In genomic region chr7:66996444-66997191, GRCh38 we compare ENCODE assay signal across 8 cellular contexts. TPM values are rescaled to one million over a fixed set of nuclear protein-coding genes. Genes with fewer than 3 reads are reported as not detected.
A peak's percentile ranks its signal among the peaks of the same experiment; 100 is the strongest.
DNase-seq lines count a peak whose midpoint lies in the region; FAIRE-seq and TF ChIP-seq lines count a peak whose summit lies in the region.
"Not testable (repeated sequence)": the region's sequence is repeated elsewhere in the genome, so short reads cannot be mapped to it uniquely, and the experiment has no call there.

TYW1 (plus strand) TSS chr7:66996833; CDS start chr7:66996979, 146 bp downstream.

- H3K4ac ChIP-seq in neuronal stem cell (ENCODE audit: low read length), result not testable (repeated sequence)

- H3K4me2 ChIP-seq in neuronal stem cell (ENCODE audit: insufficient read depth, low read length, poor library complexity, severe bottlenecking), result peak within 1 kb of the TSS; percentile 48

- CTCF ChIA-PET in activated naive CD4-positive, alpha-beta T cell treated with anti-CD3 and anti-CD28 coated beads for 36 hours (lab: Charles Lee), result interaction anchor here (1.7 kb wide), 1 partner anchor 44 kb away, joined by 7 read pairs; no protein-coding TSS in a partner anchor

- H3K27me3 Mint-ChIP-seq in activated naive CD4-positive, alpha-beta T cell treated with anti-CD3 and anti-CD28 coated beads for 36 hours (ENCODE audit: low read depth), result not testable (repeated sequence)

- peak; percentile 96 for FAIRE-seq in frontal cortex (lab: Jason Lieb, UNC)

- H3K9me3 ChIP-seq in neuronal stem cell (replicated peaks in 1 of 2; ENCODE audit: control insufficient read depth in 2 of 2, insufficient read depth in 1 of 2, low read depth in 1 of 2, low read length in 2 of 2), result not testable (repeated sequence)

- H3K4me3 Mint-ChIP-seq in activated naive CD4-positive, alpha-beta T cell treated with anti-CD3 and anti-CD28 coated beads for 36 hours, result peak within 1 kb of the TSS; percentile 100

- not testable (repeated sequence) for H3K4me1 ChIP-seq in neuronal stem cell (ENCODE audit: control insufficient read depth in 2 of 2, insufficient read depth in 1 of 2, low read depth in 1 of 2, low read length in 2 of 2)

- H3K27me3 ChIP-seq in neuronal stem cell (ENCODE audit: control insufficient read depth in 3 of 3, insufficient read depth in 3 of 3, low read depth in 1 of 3, low read length in 3 of 3), result not testable (repeated sequence)

- H2BK15ac ChIP-seq in neuronal stem cell (ENCODE audit: low read length), result not testable (repeated sequence)

- H4K8ac ChIP-seq in neuronal stem cell (ENCODE audit: low read depth, low read length), result not testable (repeated sequence)

- not testable (repeated sequence) for H2BK5ac ChIP-seq in neuronal stem cell (ENCODE audit: low read length)

- H3K23ac ChIP-seq in neuronal stem cell (ENCODE audit: low read depth, low read length, poor library complexity), result not testable (repeated sequence)

- peaks cover 3 to 31% of the 10 kb centered on the region in 2 donors for H3K36me3 ChIP-seq in neuronal stem cell (replicated peaks in 1 of 2; ENCODE audit: control insufficient read depth in 2 of 2, insufficient read depth in 2 of 2, low read length in 2 of 2)

- peaks cover 15% of the 10 kb centered on the region for H3K36me3 Mint-ChIP-seq in activated naive CD4-positive, alpha-beta T cell treated with anti-CD3 and anti-CD28 coated beads for 36 hours (ENCODE audit: low read depth)

- not testable (repeated sequence) for H3K79me1 ChIP-seq in neuronal stem cell (ENCODE audit: low read depth, low read length)

- DNase-seq in GF-D8 (lab: John Stamatoyannopoulos, UW), result peak; percentile 99
- DNase-seq in HFF-Myc (ENCODE audit: extremely low read depth, low read depth), result peak; percentile 95
- peak; percentile 100 for DNase-seq in NAMALWA (ENCODE audit: low spot score)
- DNase-seq in SK-N-DZ (ENCODE audit: low spot score), result peak; percentile 99
- DNase-seq in activated naive CD4-positive, alpha-beta T cell treated with anti-CD3 and anti-CD28 coated beads for 36 hours, result peak; percentile 100
- DNase-seq in frontal cortex (ENCODE audit: low spot score in 2 of 2), result peak; percentile 58 to 64
- peak; percentile 98 for DNase-seq in neuronal stem cell (ENCODE audit: low spot score)

- peak within 1 kb of the TSS; percentile 46 for H3K27ac ChIP-seq in neuronal stem cell (replicated peaks; ENCODE audit: low read length)

- not testable (repeated sequence) for H3K18ac ChIP-seq in neuronal stem cell (ENCODE audit: low read length)

- not testable (repeated sequence) for H2AK5ac ChIP-seq in neuronal stem cell (ENCODE audit: low read depth, low read length)

- peak within 1 kb of the TSS; percentile 72 for H3K9ac ChIP-seq in neuronal stem cell (ENCODE audit: low read depth, low read length, poor library complexity)

- WGBS in neuronal stem cell (ENCODE audit: extremely low coverage in 2 of 2, insufficient read length in 2 of 2, insufficient replicate concordance in 1 of 2), 2 donors, result no CpG with 5 or more reads among the region's 44 CpGs

- H3K9me3 Mint-ChIP-seq in activated naive CD4-positive, alpha-beta T cell treated with anti-CD3 and anti-CD28 coated beads for 36 hours, result not testable (repeated sequence)

- TF ChIP-seq CTCF in HFF-Myc (IDR thresholded peaks at IDR 0.05; ENCODE audit: low read depth, low read length, missing control alignments); subcutaneous adipose tissue (IDR thresholded peaks at IDR 0.05; ENCODE audit: low read depth): not testable (repeated sequence)

- not testable (repeated sequence) for H3K14ac ChIP-seq in neuronal stem cell (ENCODE audit: low read length)

- peaks cover 33% of the 10 kb centered on the region for H3K4me1 Mint-ChIP-seq in activated naive CD4-positive, alpha-beta T cell treated with anti-CD3 and anti-CD28 coated beads for 36 hours (ENCODE audit: low read depth)

- H3K27ac Mint-ChIP-seq in activated naive CD4-positive, alpha-beta T cell treated with anti-CD3 and anti-CD28 coated beads for 36 hours, result peak within 1 kb of the TSS; percentile 97

- not testable (repeated sequence) for H2BK120ac ChIP-seq in neuronal stem cell (ENCODE audit: low read depth, low read length)

- H2BK12ac ChIP-seq in neuronal stem cell (ENCODE audit: low read length), result not testable (repeated sequence)

- intact Hi-C loops in activated naive CD4-positive, alpha-beta T cell treated with anti-CD3 and anti-CD28 coated beads for 36 hours (cut with micrococcal nuclease), result loop anchor here (1.0 to 10.0 kb wide), 13 partner anchors 75 to 1246 kb away; partner anchors contain the start of genes KCTD7, TMEM248 and TPST1

- not testable (repeated sequence) for H4K91ac ChIP-seq in neuronal stem cell (ENCODE audit: low read depth, low read length, poor library complexity)

- H2AFZ ChIP-seq in neuronal stem cell (ENCODE audit: low read length), result peak within 1 kb of the TSS; percentile 91

- peak within 1 kb of the TSS; percentile 82 for H3K4me3 ChIP-seq in HFF-Myc (replicated peaks; ENCODE audit: low read depth, low read length)
- H3K4me3 ChIP-seq in neuronal stem cell (ENCODE audit: low read length in 2 of 2), result peak within 1 kb of the TSS; percentile 82 to 93

RNA-seq across cellular contexts. Expression of gene TYW1, which starts in this region (rescaled TPM):
- polyA plus RNA-seq in SK-N-DZ (2014; cell fraction: cytosol; rRNA removed), result 15.2 and 23.9 TPM in 2 replicates
- polyA plus RNA-seq in SK-N-DZ (2014; cell fraction: nucleus; rRNA removed), result 8.0 and 18.0 TPM in 2 replicates
- total RNA-seq in activated naive CD4-positive, alpha-beta T cell treated with anti-CD3 and anti-CD28 coated beads for 36 hours, result 10 to 100 TPM; 12.9 to 13.5 TPM
- total RNA-seq in frontal cortex (14.3 TPM), subcutaneous adipose tissue (10 to 100 TPM; 21.1 to 34.9 (median 23.6) TPM)
- 9.9 TPM for polyA plus RNA-seq in neuronal stem cell (2013, experiment 1 of 2)
- 10.3 TPM for polyA plus RNA-seq in neuronal stem cell (2013, experiment 2 of 2)

Comparison
In these comparisons a context has a peak if more than half of its experiments do, and no peak if none do; other contexts are left out.
1. Peak in every context shown above with its lines: DNase-seq, H3K4me3 ChIP-seq and H3K27ac ChIP-seq.